In genomic region chr1:159076753-159077656, GRCh38 we compare ENCODE assay signal across 8 cellular contexts. TPM values are rescaled to one million over a fixed set of nuclear protein-coding genes. Genes with fewer than 3 reads are reported as not detected.
DNase-seq lines count a peak whose midpoint lies in the region; TF ChIP-seq lines count a peak whose summit lies in the region.

Gene AIM2, minus strand, starts transcription at chr1:159076766. Its CDS starts 3,267 bp downstream, at chr1:159073499.

- H3K27ac Mint-ChIP-seq in HFFc6 = peak within 1 kb of the TSS; percentile 85

- peaks cover 21% of the 10 kb centered on the region for H3K4me1 Mint-ChIP-seq in HFFc6 (ENCODE audit: low read depth)

- H3K9me3 ChIP-seq in mononuclear cell (ENCODE audit: low read depth, low read length) (no peaks in the 10 kb centered on the region), thymus (ENCODE audit: control insufficient read depth) (no peaks in the 10 kb centered on the region)

- TF ChIP-seq CTCF in GM13977 (IDR thresholded peaks at IDR 0.05; ENCODE audit: extremely low read depth, insufficient read depth, missing control alignments) (no peak), HFFc6 (IDR thresholded peaks at IDR 0.05) (no peak)

- DNase-seq in GM13977 (ENCODE audit: low spot score) (peak; percentile 59), HFFc6 (peak; percentile 49), NCI-H1092 treated with DMSO at 0.1 percent for 48 hours (lab: John Stamatoyannopoulos, UW) (no peak), cerebellar cortex (ENCODE audit: low spot score) (no peak)
- peak; percentile 91 for DNase-seq in NK-92 treated with Interleukin-12 subunit alpha and Interleukin-12 subunit beta, amount 100 ng/mL, for 24 hours (lab: John Stamatoyannopoulos, UW)
- peak; percentile 100 for DNase-seq in activated CD8-positive, alpha-beta memory T cell treated with anti-CD3 and anti-CD28 coated beads, Interleukin-2, amount 50 U/mL, for 48 hours

- H3K4me3 Mint-ChIP-seq in HFFc6 = peak within 1 kb of the TSS; percentile 85

- no peaks in the 10 kb centered on the region for H3K36me3 ChIP-seq in thymus (ENCODE audit: control insufficient read depth, insufficient read depth)

- H3K9me3 Mint-ChIP-seq in HFFc6 = no peaks in the 10 kb centered on the region

- WGBS in thymus = 90% methylated on average over 13 of the region's 13 CpGs

- H3K27me3 ChIP-seq in mononuclear cell (ENCODE audit: insufficient read depth, low read length) (no peaks in the 10 kb centered on the region), thymus (ENCODE audit: control insufficient read depth, insufficient read depth) (no peaks in the 10 kb centered on the region)

- H3K27ac ChIP-seq in thymus (ENCODE audit: low read depth) = peak within 1 kb of the TSS; percentile 36

- H3K4me1 ChIP-seq in mononuclear cell (ENCODE audit: insufficient read depth, low read length) (peaks cover 28% of the 10 kb centered on the region), thymus (ENCODE audit: control insufficient read depth, insufficient read depth, low read length) (no peaks in the 10 kb centered on the region)

- H3K4me3 ChIP-seq in mononuclear cell (ENCODE audit: low read length) (peak within 1 kb of the TSS; percentile 35), thymus (ENCODE audit: low read length) (no peak within 1 kb of the TSS)

- in situ Hi-C loops in GM13977 (cut with MboI; ENCODE audit: low pct_unique_long_range_greater_than_20kb, low sequenced_read_pairs, unreplicated experiment) = loop anchor here (25.0 kb wide), 1 partner anchor 565 kb away; no protein-coding TSS in a partner anchor

- H3K27me3 Mint-ChIP-seq in HFFc6 (ENCODE audit: insufficient read depth) = peaks cover 2% of the 10 kb centered on the region

- H3K36me3 Mint-ChIP-seq in HFFc6 (ENCODE audit: low read depth) = no peaks in the 10 kb centered on the region

RNA-seq across cellular contexts. Expression of gene AIM2, which starts in this region (rescaled TPM):
- total RNA-seq in HFFc6 (2021; fragmentation: NEBNext Ultra II Directional; extraction: Animal tissue kit (Norgen Biotek cat#: 25700)) = under 1 TPM in 1 of 6 experiments, not detected in 5; 0.13 TPM
- 2.1 TPM for total RNA-seq in mononuclear cell
- polyA plus RNA-seq in thymus = 7.6 TPM

Comparison
In these comparisons a context has a peak if more than half of its experiments do, and no peak if none do; other contexts are left out.
1. Peak in DNase-seq in HFFc6; RNA of the gene not detected or under 1 TPM.
2. DNase-seq: peak in GM13977 (single experiment), NK-92 treated with Interleukin-12 subunit alpha and Interleukin-12 subunit beta, amount 100 ng/mL, for 24 hours (single experiment) and activated CD8-positive, alpha-beta memory T cell treated with anti-CD3 and anti-CD28 coated beads, Interleukin-2, amount 50 U/mL, for 48 hours (single experiment); none in NCI-H1092 treated with DMSO at 0.1 percent for 48 hours (single experiment) and cerebellar cortex (single experiment).